Comparison of ENCODE assay signal across 35 cellular contexts in the genomic region with DNA sequence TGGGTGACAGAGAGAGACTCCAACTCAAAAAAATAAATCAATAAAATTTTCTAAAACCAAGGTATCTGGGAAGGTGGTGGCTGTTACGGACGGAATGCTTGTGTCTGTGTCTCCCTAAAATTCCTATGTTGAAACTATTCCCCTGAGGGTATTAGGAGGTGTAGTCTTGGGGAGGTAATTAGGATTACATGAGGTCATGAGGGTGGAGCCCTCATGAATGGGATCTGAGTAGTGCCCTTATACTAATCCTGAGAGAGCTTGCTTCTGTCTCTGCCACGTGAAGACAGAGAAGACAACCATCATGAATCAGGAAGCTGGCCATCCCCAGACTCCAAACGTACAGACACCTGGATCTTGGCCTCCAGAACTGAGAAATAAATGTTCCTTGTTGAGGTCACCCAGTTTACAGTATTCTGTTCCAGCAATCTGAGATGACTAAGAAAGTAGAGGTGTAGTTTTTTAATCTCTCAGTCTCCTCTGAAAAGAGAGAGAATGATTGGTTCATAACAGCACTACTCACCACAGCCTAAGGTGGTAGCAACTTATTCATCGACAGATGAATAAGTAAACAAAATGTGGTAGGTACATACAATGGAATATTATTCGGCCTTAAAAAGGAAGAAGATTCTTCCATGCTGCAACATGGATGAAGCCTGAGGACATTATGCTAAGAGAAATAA. TPM values are rescaled to one million over a fixed set of nuclear protein-coding genes. Genes with fewer than 3 reads are reported as not detected.
"Had no signal": no experiment of that assay in that cellular context is flagged by ENCODE, and none has a peak within 500 bp of the region (broad histone marks: within the 10 kb centered on the region; RNA-seq: fewer than 3 reads in every experiment).

No MANE protein-coding gene starts in this region.

- H3K4me1 ChIP-seq: esophagus muscularis mucosa, neural progenitor cell, parathyroid adenoma, right atrium auricular region had no signal

- H3K27me3 Mint-ChIP-seq: activated naive CD8-positive, alpha-beta T cell treated with anti-CD3 and anti-CD28 coated beads for 36 hours; stimulated activated naive B cell treated with anti-CD40 and anti-IgM and Interleukin-4, amounts not matched to agents 10 μg/mL and 1 μg/mL and 100 μg/mL, for 72 hours had no signal

- DNase-seq: activated CD4-positive, alpha-beta T cell treated with anti-CD3 and anti-CD28 coated beads for 4 hours; activated CD4-positive, alpha-beta T cell treated with anti-CD3 and anti-CD28 coated beads, Interleukin-2, amount 50 U/mL, for 48 hours; activated CD8-positive, alpha-beta memory T cell treated with anti-CD3 and anti-CD28 coated beads for 24 hours; activated CD8-positive, alpha-beta memory T cell treated with anti-CD3 and anti-CD28 coated beads, Interleukin-2, amount 50 U/mL, for 4 hours; activated effector memory CD4-positive, alpha-beta T cell treated with anti-CD3 and anti-CD28 coated beads, Interleukin-2, amount 50 U/mL, for 16 hours; activated naive CD4-positive, alpha-beta T cell treated with anti-CD3 and anti-CD28 coated beads for 36 hours; activated naive CD8-positive, alpha-beta T cell treated with anti-CD3 and anti-CD28 coated beads for 36 hours; activated T-cell treated with anti-CD3 and anti-CD28 coated beads, Interleukin-2, amount 50 U/mL, for 1 hour; adrenal gland; aorta; body of pancreas; dorsolateral prefrontal cortex; effector memory CD4-positive, alpha-beta T cell; foreskin melanocyte; left ventricle myocardium inferior; natural killer cell; occipital lobe; stimulated activated CD4-positive, alpha-beta T cell treated with anti-CD3 and anti-CD28 coated beads, Interleukin-1b, Interleukin-23, amount 100 ng/mL, for 48 hours; stimulated activated naive B cell treated with anti-CD40 and anti-IgM and Interleukin-4, amounts not matched to agents 10 μg/mL and 1 μg/mL and 100 μg/mL, for 72 hours; stomach; tibial artery had no signal

- H3K27ac ChIP-seq: adrenal gland, body of pancreas, coronary artery, dorsolateral prefrontal cortex, esophagus muscularis mucosa, left ventricle myocardium inferior, neural progenitor cell, parathyroid adenoma, right atrium auricular region, stomach, tibial artery, VCaP had no signal

- H3K27ac Mint-ChIP-seq: activated naive CD4-positive, alpha-beta T cell treated with anti-CD3 and anti-CD28 coated beads for 36 hours; activated naive CD8-positive, alpha-beta T cell treated with anti-CD3 and anti-CD28 coated beads for 36 hours; activated T-helper 1 cell treated with anti-CD3 and anti-CD28 coated beads, Interleukin-12 subunit alpha, Interleukin-12 subunit beta, Interleukin-2, Interleukin-4 antibody, amounts not matched to agents 30 ng/mL and 10 ng/mL and 1 ng/mL, durations not matched to agents 14 hours and 24 hours and 36 hours; natural killer cell; neural progenitor cell; stimulated activated naive B cell treated with anti-CD40 and anti-IgM and Interleukin-4, amounts not matched to agents 10 μg/mL and 1 μg/mL and 100 μg/mL, for 72 hours had no signal

- H3K9ac ChIP-seq: neural progenitor cell, parathyroid adenoma had no signal

- ATAC-seq: body of pancreas; natural killer cell; stimulated activated naive B cell treated with anti-CD40 and anti-IgM and Interleukin-4, amounts not matched to agents 10 μg/mL and 1 μg/mL and 100 μg/mL, for 72 hours had no signal

- H3K4me3 Mint-ChIP-seq: activated naive CD4-positive, alpha-beta T cell treated with anti-CD3 and anti-CD28 coated beads for 36 hours; activated naive CD8-positive, alpha-beta T cell treated with anti-CD3 and anti-CD28 coated beads for 36 hours; activated T-helper 1 cell treated with anti-CD3 and anti-CD28 coated beads, Interleukin-12 subunit alpha, Interleukin-12 subunit beta, Interleukin-2, Interleukin-4 antibody, amounts not matched to agents 30 ng/mL and 10 ng/mL and 1 ng/mL, durations not matched to agents 14 hours and 24 hours and 36 hours; natural killer cell; neural progenitor cell; stimulated activated naive B cell treated with anti-CD40 and anti-IgM and Interleukin-4, amounts not matched to agents 10 μg/mL and 1 μg/mL and 100 μg/mL, for 72 hours had no signal

- H3K9me3 Mint-ChIP-seq: activated naive CD4-positive, alpha-beta T cell treated with anti-CD3 and anti-CD28 coated beads for 36 hours; activated naive CD8-positive, alpha-beta T cell treated with anti-CD3 and anti-CD28 coated beads for 36 hours; activated T-helper 1 cell treated with anti-CD3 and anti-CD28 coated beads, Interleukin-12 subunit alpha, Interleukin-12 subunit beta, Interleukin-2, Interleukin-4 antibody, amounts not matched to agents 30 ng/mL and 10 ng/mL and 1 ng/mL, durations not matched to agents 14 hours and 24 hours and 36 hours; natural killer cell; neural progenitor cell; stimulated activated naive B cell treated with anti-CD40 and anti-IgM and Interleukin-4, amounts not matched to agents 10 μg/mL and 1 μg/mL and 100 μg/mL, for 72 hours had no signal

- H3K9me3 ChIP-seq: adrenal gland, body of pancreas, esophagus muscularis mucosa, left ventricle myocardium inferior, right atrium auricular region, stomach, tibial artery had no signal

- H3K4me1 Mint-ChIP-seq: activated naive CD8-positive, alpha-beta T cell treated with anti-CD3 and anti-CD28 coated beads for 36 hours; neural progenitor cell had no signal

- H3K4me3 ChIP-seq: adrenal gland, body of pancreas, coronary artery, dorsolateral prefrontal cortex, esophagus muscularis mucosa, left ventricle myocardium inferior, lung, neural progenitor cell, right atrium auricular region, smooth muscle cell, stomach, tibial artery had no signal

- H3K27me3 ChIP-seq: adrenal gland, body of pancreas, dorsolateral prefrontal cortex, esophagus muscularis mucosa, neural progenitor cell, right atrium auricular region, stomach, tibial artery had no signal

- H3K4me2 ChIP-seq: neural progenitor cell, smooth muscle cell had no signal

RNA-seq across cellular contexts. Expression of a gene that starts 49.6 kb away (rescaled TPM):
- total RNA-seq: activated naive CD4-positive, alpha-beta T cell treated with anti-CD3 and anti-CD28 coated beads for 36 hours; activated naive CD8-positive, alpha-beta T cell treated with anti-CD3 and anti-CD28 coated beads for 36 hours; activated T-helper 1 cell treated with anti-CD3 and anti-CD28 coated beads, Interleukin-12 subunit alpha, Interleukin-12 subunit beta, Interleukin-2, Interleukin-4 antibody, amounts not matched to agents 30 ng/mL and 10 ng/mL and 1 ng/mL, durations not matched to agents 14 hours and 24 hours and 36 hours; aorta; body of pancreas; cardiac septum; esophagus muscularis mucosa; glomerular endothelial cell; left ventricle myocardium inferior; lung; natural killer cell; pulmonary artery endothelial cell; right atrium auricular region; smooth muscle cell; stomach; T-helper 1 cell treated with Interleukin-12 subunit alpha and Interleukin-12 subunit beta and Interleukin-4 antibody, amounts not matched to agents 30 ng/mL and 1 ng/mL, for 36 hours; urinary bladder had no signal
- polyA plus RNA-seq: adrenal gland, lung, smooth muscle cell, stomach, urinary bladder had no signal
